ENCODE assay signal across 28 cellular contexts in the genomic region with DNA sequence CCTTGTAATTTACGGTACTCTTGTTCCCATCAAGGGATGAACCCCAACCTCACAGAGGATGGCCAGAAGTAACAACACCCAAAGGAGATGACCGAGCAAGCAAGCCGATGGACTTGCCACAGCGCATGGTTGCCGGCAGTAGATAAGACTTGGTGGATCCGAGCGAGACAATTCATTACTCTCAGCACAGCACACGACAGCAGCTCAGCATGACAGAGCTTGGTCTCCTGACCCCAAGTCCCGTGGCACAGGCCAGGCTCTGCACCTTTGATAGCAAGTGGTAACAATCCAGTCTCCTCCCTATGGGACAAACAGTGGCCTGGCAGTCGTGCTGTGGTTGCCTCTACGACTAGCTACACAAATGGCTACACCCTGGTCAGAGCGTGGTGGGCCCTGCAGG.
"Had no signal": no experiment of that assay in that cellular context is flagged by ENCODE, and none has a peak within 500 bp of the region (broad histone marks: within the 10 kb centered on the region; RNA-seq: fewer than 3 reads in every experiment).

No MANE protein-coding gene starts in this region.

- H3K4me1 Mint-ChIP-seq: activated B cell treated with CpG ODN at 0.5 μM for 24 hours had no signal

- ATAC-seq: activated CD4-positive, alpha-beta T cell treated with anti-CD3 and anti-CD28 coated beads for 36 hours; activated CD8-positive, alpha-beta memory T cell treated with anti-CD3 and anti-CD28 coated beads, Interleukin-2, amount 10 ng/mL, durations not matched to agents 7 days and 5 days; activated CD8-positive, alpha-beta T cell treated with anti-CD3 and anti-CD28 coated beads, Interleukin-2, amount 10 ng/mL, durations not matched to agents 7 days and 5 days; activated naive CD4-positive, alpha-beta T cell treated with anti-CD3 and anti-CD28 coated beads, Interleukin-2, amount 50 U/mL, for 72 hours; foreskin keratinocyte; heart left ventricle; naive thymus-derived CD4-positive, alpha-beta T cell; right cardiac atrium had no signal

- H3K27me3 ChIP-seq: esophagus muscularis mucosa, foreskin keratinocyte, heart left ventricle, upper lobe of left lung, vagina had no signal

- H3K36me3 ChIP-seq: esophagus muscularis mucosa, heart left ventricle, upper lobe of left lung, vagina had no signal

- DNase-seq: activated B cell treated with CpG ODN at 0.5 μM for 24 hours; activated CD4-positive, alpha-beta T cell treated with anti-CD3 and anti-CD28 coated beads for 36 hours; activated CD8-positive, alpha-beta memory T cell treated with anti-CD3 and anti-CD28 coated beads, Interleukin-2, amount 10 ng/mL, durations not matched to agents 7 days and 5 days; activated CD8-positive, alpha-beta T cell treated with anti-CD3 and anti-CD28 coated beads, Interleukin-2, amount 10 ng/mL, durations not matched to agents 7 days and 5 days; activated T-cell treated with anti-CD3 and anti-CD28 coated beads, Interleukin-2, amount 50 U/mL, for 48 hours; anterior cingulate cortex; foreskin keratinocyte; heart left ventricle; hypothalamus; midbrain; naive thymus-derived CD4-positive, alpha-beta T cell; posterior cingulate gyrus; right cardiac atrium; stimulated activated CD4-positive, alpha-beta T cell treated with anti-CD3 and anti-CD28 coated beads, Interleukin-15, amount 100 ng/mL, for 24 hours; stimulated activated CD4-positive, alpha-beta T cell treated with anti-CD3 and anti-CD28 coated beads, Interleukin-2, amount 100 ng/mL, for 24 hours; stimulated activated naive CD4-positive, alpha-beta T cell; T-helper 1 cell; upper lobe of left lung had no signal

- H3K27ac Mint-ChIP-seq: activated B cell treated with CpG ODN at 0.5 μM for 24 hours; activated CD4-positive, alpha-beta T cell treated with anti-CD3 and anti-CD28 coated beads for 36 hours; activated CD8-positive, alpha-beta memory T cell treated with anti-CD3 and anti-CD28 coated beads, Interleukin-2, amount 10 ng/mL, durations not matched to agents 7 days and 5 days; activated CD8-positive, alpha-beta T cell treated with anti-CD3 and anti-CD28 coated beads, Interleukin-2, amount 10 ng/mL, durations not matched to agents 7 days and 5 days; activated naive CD4-positive, alpha-beta T cell treated with anti-CD3 and anti-CD28 coated beads, Interleukin-2, amount 50 U/mL, for 72 hours; activated T-helper 2 cell treated with anti-CD3 and anti-CD28 coated beads, Interferon-gamma antibody, Interleukin-2, Interleukin-4, amounts not matched to agents 10 μg/mL and 5 μg/mL and 100 μg/mL, durations not matched to agents 14 hours and 24 hours and 36 hours; dendritic cell treated with granulocyte-macrophage colony-stimulating factor and Interleukin-4, amounts not matched to agents 40 ng/mL and 50 ng/mL, for 4 days; T-helper 2 cell treated with Interferon-gamma antibody and Interleukin-4, amounts not matched to agents 5 μg/mL and 100 μg/mL, for 36 hours had no signal

- H3K4me3 Mint-ChIP-seq: activated B cell treated with CpG ODN at 0.5 μM for 24 hours; activated CD4-positive, alpha-beta T cell treated with anti-CD3 and anti-CD28 coated beads for 36 hours; activated CD8-positive, alpha-beta memory T cell treated with anti-CD3 and anti-CD28 coated beads, Interleukin-2, amount 10 ng/mL, durations not matched to agents 7 days and 5 days; activated CD8-positive, alpha-beta T cell treated with anti-CD3 and anti-CD28 coated beads, Interleukin-2, amount 10 ng/mL, durations not matched to agents 7 days and 5 days; central memory CD8-positive, alpha-beta T cell; dendritic cell treated with granulocyte-macrophage colony-stimulating factor and Interleukin-4, amounts not matched to agents 40 ng/mL and 50 ng/mL, for 4 days; naive thymus-derived CD4-positive, alpha-beta T cell; neural crest cell; T-helper 2 cell treated with Interferon-gamma antibody and Interleukin-4, amounts not matched to agents 5 μg/mL and 100 μg/mL, for 36 hours had no signal

- H3K4me3 ChIP-seq: esophagus muscularis mucosa, heart left ventricle, upper lobe of left lung, vagina had no signal

- FAIRE-seq: bronchial epithelial cell, TTC549 had no signal

- H3K27ac ChIP-seq: esophagus muscularis mucosa, foreskin keratinocyte, heart left ventricle, upper lobe of left lung, vagina had no signal

- H3K4me1 ChIP-seq: vagina had no signal

- H3K36me3 Mint-ChIP-seq: activated CD8-positive, alpha-beta memory T cell treated with anti-CD3 and anti-CD28 coated beads, Interleukin-2, amount 10 ng/mL, durations not matched to agents 7 days and 5 days; activated naive CD4-positive, alpha-beta T cell treated with anti-CD3 and anti-CD28 coated beads, Interleukin-2, amount 50 U/mL, for 72 hours; naive thymus-derived CD4-positive, alpha-beta T cell had no signal

- H3K9me3 Mint-ChIP-seq: activated B cell treated with CpG ODN at 0.5 μM for 24 hours; activated naive CD4-positive, alpha-beta T cell treated with anti-CD3 and anti-CD28 coated beads, Interleukin-2, amount 50 U/mL, for 72 hours; activated T-helper 2 cell treated with anti-CD3 and anti-CD28 coated beads, Interferon-gamma antibody, Interleukin-2, Interleukin-4, amounts not matched to agents 10 μg/mL and 5 μg/mL and 100 μg/mL, durations not matched to agents 14 hours and 24 hours and 36 hours; central memory CD8-positive, alpha-beta T cell; dendritic cell treated with granulocyte-macrophage colony-stimulating factor and Interleukin-4, amounts not matched to agents 40 ng/mL and 50 ng/mL, for 4 days; naive thymus-derived CD4-positive, alpha-beta T cell; neural crest cell; T-helper 2 cell treated with Interferon-gamma antibody and Interleukin-4, amounts not matched to agents 5 μg/mL and 100 μg/mL, for 36 hours had no signal

- H3K27me3 Mint-ChIP-seq: activated CD4-positive, alpha-beta T cell treated with anti-CD3 and anti-CD28 coated beads for 36 hours; activated CD8-positive, alpha-beta memory T cell treated with anti-CD3 and anti-CD28 coated beads, Interleukin-2, amount 10 ng/mL, durations not matched to agents 7 days and 5 days; central memory CD8-positive, alpha-beta T cell; dendritic cell treated with granulocyte-macrophage colony-stimulating factor and Interleukin-4, amounts not matched to agents 40 ng/mL and 50 ng/mL, for 4 days had no signal

- H3K9me3 ChIP-seq: esophagus muscularis mucosa, heart left ventricle, upper lobe of left lung, vagina had no signal
